ENCODE assay signal across 8 cellular contexts in the genomic region with DNA sequence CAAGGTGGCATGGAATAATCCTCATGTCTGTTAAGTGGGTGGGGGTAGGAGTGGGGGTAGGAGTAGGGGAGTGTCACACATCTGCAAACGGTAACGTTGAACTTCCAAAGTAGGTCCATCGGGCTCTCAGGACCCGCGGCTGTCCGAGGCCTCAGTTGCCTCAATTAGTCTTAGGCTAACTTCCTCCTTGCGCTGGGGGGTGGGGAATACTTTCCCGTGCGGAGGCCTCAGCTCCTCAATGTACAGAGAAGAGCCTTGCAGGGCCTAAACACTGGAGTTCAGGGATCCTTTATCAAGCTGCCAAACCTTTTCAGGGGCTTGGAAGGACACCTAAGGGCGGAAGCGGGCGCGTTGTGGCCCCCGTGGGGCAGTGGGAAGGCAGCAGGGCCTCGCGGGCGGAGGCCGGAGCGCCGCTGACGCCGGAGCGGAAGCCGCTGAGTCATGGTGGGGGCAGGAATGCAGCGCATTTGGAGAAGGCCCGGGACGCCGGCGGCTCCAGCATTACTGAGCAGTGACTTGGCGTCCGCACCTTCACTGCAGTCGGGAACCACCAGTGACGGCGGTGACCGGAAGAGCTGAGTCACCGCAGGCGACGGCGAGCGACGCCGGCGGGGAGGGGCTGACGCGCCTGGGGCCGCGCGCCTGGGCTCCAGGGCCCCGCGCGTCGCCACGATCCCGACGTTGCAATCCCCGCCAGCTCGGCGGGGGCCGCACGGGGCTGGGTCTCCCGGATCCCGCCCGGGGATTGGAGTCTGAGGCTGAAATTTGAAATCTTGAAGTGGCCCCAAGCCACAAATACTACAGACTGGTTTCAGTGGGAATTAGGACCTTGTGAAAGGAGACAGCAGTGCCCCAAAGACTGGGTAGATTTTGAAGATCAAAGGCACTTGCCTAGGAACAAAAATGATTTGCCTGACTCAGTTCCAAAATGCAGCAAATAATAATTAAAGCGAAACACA.
A peak's percentile ranks its signal among the peaks of the same experiment; 100 is the strongest.
DNase-seq lines count a peak whose midpoint lies in the region; ATAC-seq and TF ChIP-seq lines count a peak whose summit lies in the region.

No MANE protein-coding gene starts in this region.

- DNase-seq in AG10803 (ENCODE audit: low read depth), result peak; percentile 99
- peak; percentile 85 for DNase-seq in NCI-H345 (lab: John Stamatoyannopoulos, UW)
- peak; percentile 56 to 63 (median 61) for DNase-seq in activated CD4-positive, CD25-positive, alpha-beta regulatory T cell (lab: John Stamatoyannopoulos, UW)
- peak; percentile 15 to 93 (median 79) for DNase-seq in caudate nucleus (lab: John Stamatoyannopoulos, UW)
- peak; percentile 99 for DNase-seq in islet precursor cell
- DNase-seq in stimulated activated CD4-positive, alpha-beta T cell treated with anti-CD3 and anti-CD28 coated beads, Interleukin-12 subunit alpha, Interleukin-12 subunit beta, amount 100 ng/mL, for 24 hours (ENCODE audit: low read depth in 2 of 2), result peak; percentile 65 to 78

- TF ChIP-seq CTCF in AG10803 (conservative IDR thresholded peaks at IDR 0.05; ENCODE audit: low read length), result peak; percentile 15; the same call in 1 of the 2 replicates

- ATAC-seq in GM19043 (IDR thresholded peaks at IDR 0.05; ENCODE audit: low read depth, unreplicated experiment) (peak; percentile 99), HG03342 (IDR thresholded peaks at IDR 0.05; ENCODE audit: unreplicated experiment) (peak; percentile 96)

- H3K27ac ChIP-seq in caudate nucleus (ENCODE audit: low read depth, low read length), result peak overlapping the region; percentile 95

- H3K4me3 ChIP-seq in AG10803 (ENCODE audit: low read length), result peak overlapping the region; percentile 56

Comparison
In these comparisons a context has a peak if more than half of its experiments do, and no peak if none do; other contexts are left out.
1. Peak in every context shown above with its lines: DNase-seq, ATAC-seq, H3K4me3 ChIP-seq and H3K27ac ChIP-seq.